Comparison of ENCODE assay signal across 16 cellular contexts in genomic region chr6:548517-548916, GRCh38.
A peak's percentile ranks its signal among the peaks of the same experiment; 100 is the strongest.
DNase-seq lines count a peak whose midpoint lies in the region; ATAC-seq and TF ChIP-seq lines count a peak whose summit lies in the region.
"Had no signal": no experiment of that assay in that cellular context is flagged by ENCODE, and none has a peak within 500 bp of the region (broad histone marks: within the 10 kb centered on the region; RNA-seq: fewer than 3 reads in every experiment).

No MANE protein-coding gene starts in this region.

- peaks cover 5 to 12% of the 10 kb centered on the region in 2 donors for H3K4me1 Mint-ChIP-seq in natural killer cell treated with Interleukin-12 subunit alpha and Interleukin-12 subunit beta and Interleukin-15 and Interleukin-18, amount 100 ng/mL, for 72 hours (ENCODE audit: low read depth in 2 of 2)
- H3K4me1 Mint-ChIP-seq in natural killer cell = peaks cover 0 to 6% of the 10 kb centered on the region in 2 donors
- peaks cover 62% of the 10 kb centered on the region for H3K4me1 Mint-ChIP-seq in activated CD8-positive, alpha-beta T cell treated with anti-CD3 and anti-CD28 coated beads for 36 hours (ENCODE audit: low read depth)
- H3K4me1 Mint-ChIP-seq in central memory CD8-positive, alpha-beta T cell = peaks cover 11% of the 10 kb centered on the region
- H3K4me1 Mint-ChIP-seq in stimulated activated naive CD8-positive, alpha-beta T cell treated with anti-CD3 and anti-CD28 coated beads, Interleukin-15, Interleukin-2, amounts not matched to agents 100 ng/mL and 50 ng/mL, for 24 hours (ENCODE audit: low read depth) = peaks cover 59% of the 10 kb centered on the region
- H3K4me1 Mint-ChIP-seq: nephron had no signal

- no peak for DNase-seq in natural killer cell treated with Interleukin-12 subunit alpha and Interleukin-12 subunit beta and Interleukin-15 and Interleukin-18, amount 100 ng/mL, for 72 hours (ENCODE audit: low spot score)
- DNase-seq in natural killer cell (no peak), iPS-NIHi7 (ENCODE audit: extremely low spot score) (no peak)
- peak; percentile 63 for DNase-seq in activated CD8-positive, alpha-beta T cell treated with anti-CD3 and anti-CD28 coated beads for 36 hours
- no peak for DNase-seq in central memory CD8-positive, alpha-beta T cell (ENCODE audit: low spot score in 2 of 2)
- DNase-seq: cortex of kidney, H7, hypothalamus, kidney glomerular epithelial cell, mesenchymal stem cell, NCI-H1694 treated with DMSO at 0.1 percent for 48 hours, NCI-H2227 treated with DMSO at 0.1 percent for 48 hours had no signal

- CTCF ChIA-PET in activated CD8-positive, alpha-beta T cell treated with anti-CD3 and anti-CD28 coated beads for 36 hours (lab: Charles Lee) = interaction anchor here (0.7 to 3.3 kb wide), 5 partner anchors 11 to 55 kb away, joined by 3 to 16 read pairs (median 4); no protein-coding TSS in a partner anchor

- intact Hi-C loops in natural killer cell (cut with micrococcal nuclease) = no loop called here
- intact Hi-C loops in activated CD8-positive, alpha-beta T cell treated with anti-CD3 and anti-CD28 coated beads for 36 hours (cut with micrococcal nuclease) = loop anchor here (5.0 kb wide), 1 partner anchor 41 kb away; no protein-coding TSS in a partner anchor

- peak overlapping the region in 1 of 2 donors; percentile 34 for H3K27ac Mint-ChIP-seq in natural killer cell treated with Interleukin-12 subunit alpha and Interleukin-12 subunit beta and Interleukin-15 and Interleukin-18, amount 100 ng/mL, for 72 hours
- peak overlapping the region in 1 of 2 donors; percentile 2 for H3K27ac Mint-ChIP-seq in natural killer cell
- peak overlapping the region; percentile 90 for H3K27ac Mint-ChIP-seq in activated CD8-positive, alpha-beta T cell treated with anti-CD3 and anti-CD28 coated beads for 36 hours
- peak overlapping the region; percentile 1 for H3K27ac Mint-ChIP-seq in central memory CD8-positive, alpha-beta T cell (ENCODE audit: low read depth)
- H3K27ac Mint-ChIP-seq in stimulated activated naive CD8-positive, alpha-beta T cell treated with anti-CD3 and anti-CD28 coated beads, Interleukin-15, Interleukin-2, amounts not matched to agents 100 ng/mL and 50 ng/mL, for 24 hours = peak overlapping the region; percentile 96
- H3K27ac Mint-ChIP-seq: nephron had no signal

- H3K27me3 Mint-ChIP-seq in natural killer cell treated with Interleukin-12 subunit alpha and Interleukin-12 subunit beta and Interleukin-15 and Interleukin-18, amount 100 ng/mL, for 72 hours = no peaks in the 10 kb centered on the region
- H3K27me3 Mint-ChIP-seq in natural killer cell (ENCODE audit: low read depth in 2 of 2) = no peaks in the 10 kb centered on the region
- no peaks in the 10 kb centered on the region for H3K27me3 Mint-ChIP-seq in activated CD8-positive, alpha-beta T cell treated with anti-CD3 and anti-CD28 coated beads for 36 hours
- no peaks in the 10 kb centered on the region for H3K27me3 Mint-ChIP-seq in central memory CD8-positive, alpha-beta T cell
- no peaks in the 10 kb centered on the region for H3K27me3 Mint-ChIP-seq in stimulated activated naive CD8-positive, alpha-beta T cell treated with anti-CD3 and anti-CD28 coated beads, Interleukin-15, Interleukin-2, amounts not matched to agents 100 ng/mL and 50 ng/mL, for 24 hours

- TF ChIP-seq CTCF in natural killer cell (IDR thresholded peaks at IDR 0.05) = no peak
- no peak for TF ChIP-seq CTCF in activated CD8-positive, alpha-beta T cell treated with anti-CD3 and anti-CD28 coated beads for 36 hours (IDR thresholded peaks at IDR 0.05)

- POLR2A ChIA-PET in activated CD8-positive, alpha-beta T cell treated with anti-CD3 and anti-CD28 coated beads for 36 hours (lab: Charles Lee) = interaction anchor here (0.9 to 1.5 kb wide), 10 partner anchors 49 to 157 kb away, joined by 3 to 9 read pairs (median 4); partner anchors contain the start of gene IRF4

- peak overlapping the region; percentile 48 for H3K4me3 Mint-ChIP-seq in natural killer cell treated with Interleukin-12 subunit alpha and Interleukin-12 subunit beta and Interleukin-15 and Interleukin-18, amount 100 ng/mL, for 72 hours
- no peak overlapping the region for H3K4me3 Mint-ChIP-seq in natural killer cell
- H3K4me3 Mint-ChIP-seq in activated CD8-positive, alpha-beta T cell treated with anti-CD3 and anti-CD28 coated beads for 36 hours = peak overlapping the region; percentile 54
- H3K4me3 Mint-ChIP-seq in central memory CD8-positive, alpha-beta T cell = peak overlapping the region; percentile 1
- peak overlapping the region; percentile 71 for H3K4me3 Mint-ChIP-seq in stimulated activated naive CD8-positive, alpha-beta T cell treated with anti-CD3 and anti-CD28 coated beads, Interleukin-15, Interleukin-2, amounts not matched to agents 100 ng/mL and 50 ng/mL, for 24 hours
- H3K4me3 Mint-ChIP-seq: nephron had no signal

- peak in 1 of 2 donors; percentile 82 for ATAC-seq in natural killer cell treated with Interleukin-12 subunit alpha and Interleukin-12 subunit beta and Interleukin-15 and Interleukin-18, amount 100 ng/mL, for 72 hours
- ATAC-seq in natural killer cell = no peak
- peak; percentile 72 for ATAC-seq in activated CD8-positive, alpha-beta T cell treated with anti-CD3 and anti-CD28 coated beads for 36 hours
- peak; percentile 77 for ATAC-seq in central memory CD8-positive, alpha-beta T cell (replicated peaks; ENCODE audit: extremely low read depth, poor library complexity, severe bottlenecking)
- ATAC-seq in GM21619 (IDR thresholded peaks at IDR 0.05; ENCODE audit: unreplicated experiment) = no peak
- no peak for ATAC-seq in HG02884 (IDR thresholded peaks at IDR 0.05; ENCODE audit: unreplicated experiment)

- H3K9me3 Mint-ChIP-seq in natural killer cell treated with Interleukin-12 subunit alpha and Interleukin-12 subunit beta and Interleukin-15 and Interleukin-18, amount 100 ng/mL, for 72 hours = no peaks in the 10 kb centered on the region
- H3K9me3 Mint-ChIP-seq in natural killer cell = no peaks in the 10 kb centered on the region
- H3K9me3 Mint-ChIP-seq in activated CD8-positive, alpha-beta T cell treated with anti-CD3 and anti-CD28 coated beads for 36 hours = no peaks in the 10 kb centered on the region
- no peaks in the 10 kb centered on the region for H3K9me3 Mint-ChIP-seq in central memory CD8-positive, alpha-beta T cell
- H3K9me3 Mint-ChIP-seq in stimulated activated naive CD8-positive, alpha-beta T cell treated with anti-CD3 and anti-CD28 coated beads, Interleukin-15, Interleukin-2, amounts not matched to agents 100 ng/mL and 50 ng/mL, for 24 hours = no peaks in the 10 kb centered on the region
- H3K9me3 Mint-ChIP-seq: nephron had no signal

- H3K36me3 Mint-ChIP-seq in natural killer cell treated with Interleukin-12 subunit alpha and Interleukin-12 subunit beta and Interleukin-15 and Interleukin-18, amount 100 ng/mL, for 72 hours = peaks cover 4% of the 10 kb centered on the region
- H3K36me3 Mint-ChIP-seq in natural killer cell = peaks cover under 1% of the 10 kb centered on the region
- H3K36me3 Mint-ChIP-seq in activated CD8-positive, alpha-beta T cell treated with anti-CD3 and anti-CD28 coated beads for 36 hours (ENCODE audit: low read depth) = peaks cover 29% of the 10 kb centered on the region
- H3K36me3 Mint-ChIP-seq in central memory CD8-positive, alpha-beta T cell (ENCODE audit: insufficient read depth) = peaks cover 22% of the 10 kb centered on the region
- H3K36me3 Mint-ChIP-seq in stimulated activated naive CD8-positive, alpha-beta T cell treated with anti-CD3 and anti-CD28 coated beads, Interleukin-15, Interleukin-2, amounts not matched to agents 100 ng/mL and 50 ng/mL, for 24 hours (ENCODE audit: low read depth) = peaks cover 36% of the 10 kb centered on the region

Comparison
In these comparisons a context has a peak if more than half of its experiments do, and no peak if none do; other contexts are left out.
1. ATAC-seq: peak in activated CD8-positive, alpha-beta T cell treated with anti-CD3 and anti-CD28 coated beads for 36 hours (single experiment) and central memory CD8-positive, alpha-beta T cell (single experiment); none in natural killer cell (0 of 3), GM21619 (single experiment) and HG02884 (single experiment).